ENCODE assay signal across 21 cellular contexts in genomic region chrX:153592091-153592833, GRCh38. TPM values are rescaled to one million over a fixed set of nuclear protein-coding genes. Genes with fewer than 3 reads are reported as not detected.
A peak's percentile ranks its signal among the peaks of the same experiment; 100 is the strongest.
DNase-seq lines count a peak whose midpoint lies in the region; ATAC-seq and TF ChIP-seq lines count a peak whose summit lies in the region.
"Had no signal": no experiment of that assay in that cellular context is flagged by ENCODE, and none has a peak within 500 bp of the region (broad histone marks: within the 10 kb centered on the region; RNA-seq: fewer than 3 reads in every experiment).

No MANE protein-coding gene starts in this region.

- no peaks in the 10 kb centered on the region for H3K9me3 Mint-ChIP-seq in memory B cell
- H3K9me3 Mint-ChIP-seq: CD4-positive, alpha-beta memory T cell had no signal

- no peak overlapping the region for H3K4me3 Mint-ChIP-seq in memory B cell
- H3K4me3 Mint-ChIP-seq: CD4-positive, alpha-beta memory T cell had no signal

- no peaks in the 10 kb centered on the region for H3K27me3 Mint-ChIP-seq in memory B cell
- H3K27me3 Mint-ChIP-seq: CD4-positive, alpha-beta memory T cell had no signal

- intact Hi-C loops in heart right ventricle (cut with DNase I) (no loop called here), cardiac septum (cut with DNase I) (no loop called here)

- peaks cover 12% of the 10 kb centered on the region for H3K36me3 Mint-ChIP-seq in memory B cell

- H3K4me1 ChIP-seq in heart right ventricle: peaks cover 0 to 14% (median 0%) of the 10 kb centered on the region in 9 donors
- H3K4me1 ChIP-seq: HAP-1 had no signal

- no peak overlapping the region for H3K4me3 ChIP-seq in heart right ventricle
- H3K4me3 ChIP-seq: A549, BLaER1, GM23248, HAP-1 had no signal

- H3K27ac ChIP-seq in heart right ventricle (peak overlapping the region in 8 of 10 donors; percentile 39 to 64 (median 59)), angular gyrus (ENCODE audit: low read depth, low read length) (peak overlapping the region; percentile 86), substantia nigra (ENCODE audit: low read depth, low read length, poor library complexity, severe bottlenecking) (peak overlapping the region; percentile 74)
- H3K27ac ChIP-seq: A549, BLaER1, GM23248, KMS-11 had no signal

- H3K36me3 ChIP-seq in heart right ventricle: peaks cover 0 to 75% (median 0%) of the 10 kb centered on the region in 9 donors

- peaks cover 0 to 12% (median 0%) of the 10 kb centered on the region in 7 donors for H3K27me3 ChIP-seq in heart right ventricle

- no peaks in the 10 kb centered on the region for H3K9me3 ChIP-seq in heart right ventricle
- H3K9me3 ChIP-seq: A549, BLaER1 had no signal

- ATAC-seq in heart right ventricle: no peak
- ATAC-seq in memory B cell (ENCODE audit: low read depth): no peak
- ATAC-seq: A549 had no signal

- 95% methylated on average over 29 to 30 of the region's 30 CpGs for WGBS in heart right ventricle, 2 donors

- no peak for TF ChIP-seq CTCF in heart right ventricle (IDR thresholded peaks at IDR 0.05)

- DNase-seq in heart right ventricle: no peak
- no peak for DNase-seq in cardiac septum (ENCODE audit: low spot score)
- no peak for DNase-seq in memory B cell (ENCODE audit: low spot score in 2 of 2)
- DNase-seq in substantia nigra (lab: John Stamatoyannopoulos, UW): no peak
- no peak for DNase-seq in NCI-H2081 treated with DMSO at 0.1 percent for 48 hours (lab: John Stamatoyannopoulos, UW)
- DNase-seq in NCI-H510A treated with DMSO at 0.1 percent for 48 hours (lab: John Stamatoyannopoulos, UW): no peak
- DNase-seq: Calu3; CD4-positive, alpha-beta memory T cell; GF-D8; GM23248; NCI-H1930; NCI-H748 treated with DMSO at 0.1 percent for 48 hours; OCI-M1; SIG-M5 had no signal

- H3K27ac Mint-ChIP-seq in memory B cell: peak overlapping the region; percentile 85

- H3K4me1 Mint-ChIP-seq in memory B cell: peaks cover 25% of the 10 kb centered on the region

RNA-seq across cellular contexts. Expression of gene CCNQ, which starts 6.7 kb away (rescaled TPM):
- total RNA-seq in heart right ventricle: 10 to 100 TPM; 16.9 to 50.1 (median 21.7) TPM
- 100 to 1,000 TPM in 1 of 2 donors, 10 to 100 TPM in 1; 95.2 to 132 TPM for polyA plus RNA-seq in heart right ventricle
- 23.3 TPM for total RNA-seq in cardiac septum

RNA-seq across cellular contexts. Expression of gene DUSP9, which starts 54.7 kb away (rescaled TPM):
- under 1 TPM in 1 of 10 donors, not detected in 9; 0.09 TPM for total RNA-seq in heart right ventricle
- under 1 TPM in 1 of 2 donors, not detected in 1; 0.03 TPM for polyA plus RNA-seq in heart right ventricle
- total RNA-seq in cardiac septum: not detected
- total RNA-seq: CD4-positive, alpha-beta memory T cell; GM23248; HT-29; RPMI7951 had no signal
- polyA plus RNA-seq: CD4-positive, alpha-beta memory T cell; GM23248 had no signal
